Comparison of ENCODE assay signal across 17 cellular contexts in the genomic region with DNA sequence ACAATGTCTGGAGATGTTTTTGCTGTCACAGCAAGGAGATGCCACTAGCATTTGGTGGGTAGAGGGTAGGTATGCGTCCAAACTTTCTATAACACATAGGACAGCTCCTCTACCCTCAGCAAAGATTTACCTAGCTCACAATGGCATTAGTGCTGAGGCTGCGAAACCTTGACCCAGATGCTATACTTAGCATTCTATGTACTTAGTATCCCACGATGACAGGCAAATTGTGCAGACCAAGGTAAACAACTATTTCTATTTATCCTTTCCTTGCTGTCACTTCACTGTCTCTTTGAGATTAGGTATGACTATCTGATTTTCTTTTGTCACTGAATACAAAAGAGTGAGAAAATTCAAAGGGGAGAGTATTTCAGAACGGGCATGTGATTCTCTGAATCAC.
DNase-seq lines count a peak whose midpoint lies in the region; ATAC-seq, FAIRE-seq and TF ChIP-seq lines count a peak whose summit lies in the region.
"Had no signal": no experiment of that assay in that cellular context is flagged by ENCODE, and none has a peak within 500 bp of the region (broad histone marks: within the 10 kb centered on the region; RNA-seq: fewer than 3 reads in every experiment).

No MANE protein-coding gene starts in this region.

- no peak overlapping the region for H3K4ac ChIP-seq in H1 (replicated peaks; ENCODE audit: insufficient read length, low read depth, low read length)

- H2BK5ac ChIP-seq in H1 (ENCODE audit: low read depth, low read length) = no peak overlapping the region

- H4K5ac ChIP-seq in H1 (ENCODE audit: insufficient read length, low read depth, low read length) = no peak overlapping the region

- no peaks in the 10 kb centered on the region for H3K4me1 Mint-ChIP-seq in activated T-cell treated with anti-CD3 and anti-CD28 coated beads, Interleukin-2, amount 50 U/mL, for 4 hours (ENCODE audit: low read depth)
- H3K4me1 Mint-ChIP-seq: CD4-positive, alpha-beta memory T cell had no signal

- peaks cover 8% of the 10 kb centered on the region; the same call in 1 of the 2 replicates for H3K4me1 ChIP-seq in MM.1S (ENCODE audit: low read length)
- H3K4me1 ChIP-seq in H1 (replicated peaks in 1 of 4; ENCODE audit: control insufficient read depth in 3 of 4, insufficient read depth in 4 of 4, low read length in 3 of 4) = no peaks in the 10 kb centered on the region
- H3K4me1 ChIP-seq in HepG2 (ENCODE audit: insufficient read depth, low read length) = no peaks in the 10 kb centered on the region
- H3K4me1 ChIP-seq: BE2C, HAP-1 had no signal

- H3K4me2 ChIP-seq in MM.1S (ENCODE audit: low read depth, low read length) = peak overlapping the region; percentile 14
- no peak overlapping the region for H3K4me2 ChIP-seq in H1 (ENCODE audit: insufficient read depth in 1 of 2, low read depth in 2 of 2, low read length in 2 of 2)
- H3K4me2 ChIP-seq in HepG2 (ENCODE audit: low read depth, low read length) = no peak overlapping the region

- no peaks in the 10 kb centered on the region for H3F3A ChIP-seq in MM.1S (ENCODE audit: insufficient read depth, low read length)

- peaks cover 11% of the 10 kb centered on the region for H3K9me3 Mint-ChIP-seq in activated T-cell treated with anti-CD3 and anti-CD28 coated beads, Interleukin-2, amount 50 U/mL, for 4 hours

- FAIRE-seq in H1 (lab: Jason Lieb, UNC) = no peak
- FAIRE-seq in HepG2 (lab: Jason Lieb, UNC) = no peak
- FAIRE-seq: A204.1, GM12878, GM18507, HTR-8/SVneo had no signal

- no peak overlapping the region for H3K23ac ChIP-seq in H1 (ENCODE audit: insufficient read length)

- peak; percentile 71 for DNase-seq in MM.1S
- DNase-seq in H1 (ENCODE audit: low read depth in 1 of 2, low spot score in 2 of 2) = no peak
- no peak for DNase-seq in HepG2 (ENCODE audit: low spot score)
- DNase-seq in NCI-H2107 (lab: John Stamatoyannopoulos, UW) = no peak
- no peak for DNase-seq in NCI-H2081 treated with DMSO at 0.1 percent for 48 hours (lab: John Stamatoyannopoulos, UW)
- DNase-seq in activated T-cell treated with anti-CD3 and anti-CD28 coated beads, Interleukin-2, amount 50 U/mL, for 4 hours = no peak
- no peak for DNase-seq in NCI-H748 treated with DMSO at 0.1 percent for 48 hours (lab: John Stamatoyannopoulos, UW)
- DNase-seq: BE2C; CD4-positive, alpha-beta memory T cell; DMS79; GOT3 had no signal

- CTCF ChIA-PET in H1 (lab: Charles Lee; ENCODE audit: partially characterized antibody) (no interaction called here), HepG2 (lab: Yijun Ruan, JAX; ENCODE audit: low intra/inter-chr PET ratio, low total read pairs) (no interaction called here)

- H4K91ac ChIP-seq in H1 (replicated peaks; ENCODE audit: insufficient read length, low read length) = no peak overlapping the region

- H3K36me3 ChIP-seq in MM.1S (replicated peaks; ENCODE audit: insufficient read depth, low read length) (no peaks in the 10 kb centered on the region), H1 (ENCODE audit: control insufficient read depth in 2 of 4, insufficient read depth in 4 of 4, low read length in 3 of 4) (no peaks in the 10 kb centered on the region), HepG2 (replicated peaks in 1 of 2; ENCODE audit: control insufficient read depth in 1 of 2, insufficient read depth in 2 of 2, low read length in 2 of 2) (no peaks in the 10 kb centered on the region)
- H3K36me3 ChIP-seq: BE2C, HAP-1 had no signal

- peak overlapping the region; percentile 41 for H3K27ac ChIP-seq in MM.1S (ENCODE audit: low read length)
- H3K27ac ChIP-seq in H1 (ENCODE audit: low read depth, low read length) = no peak overlapping the region
- H3K27ac ChIP-seq in HepG2 (ENCODE audit: extremely low read length, insufficient read depth, low read length) = no peak overlapping the region
- H3K27ac ChIP-seq: C4-2B had no signal

- H2AFZ ChIP-seq in MM.1S (ENCODE audit: low read length) (0 out of 2 replicates have a peak overlapping the region, but pooled peaks have one; percentile 16), H1 (ENCODE audit: low read length) (no peak overlapping the region), HepG2 (ENCODE audit: low read length) (no peak overlapping the region)

- intact Hi-C loops in HepG2 (cut with micrococcal nuclease; ENCODE audit: unreplicated experiment) = no loop called here

- POLR2A ChIA-PET in H1 (lab: Charles Lee; ENCODE audit: partially characterized antibody) (no interaction called here), HepG2 (lab: Yijun Ruan, JAX) (no interaction called here)

- H3K27me3 ChIP-seq in MM.1S (replicated peaks; ENCODE audit: insufficient read depth, low read length) (no peaks in the 10 kb centered on the region), H1 (replicated peaks in 1 of 4; ENCODE audit: control insufficient read depth in 3 of 4, extremely low read depth in 1 of 4, insufficient read depth in 3 of 4, low read length in 3 of 4) (no peaks in the 10 kb centered on the region), HepG2 (ENCODE audit: control insufficient read depth in 1 of 2, insufficient read depth in 2 of 2, low read length in 2 of 2) (no peaks in the 10 kb centered on the region)
- H3K27me3 ChIP-seq: BE2C had no signal

- peak overlapping the region; percentile 37 for H3K4me3 ChIP-seq in MM.1S (ENCODE audit: low read length)
- H3K4me3 ChIP-seq in H1 (ENCODE audit: extremely low read depth in 1 of 4, insufficient read depth in 2 of 4, low read depth in 3 of 4, low read length in 4 of 4) = no peak overlapping the region
- no peak overlapping the region for H3K4me3 ChIP-seq in HepG2 (replicated peaks in 1 of 3; ENCODE audit: insufficient read depth in 1 of 3, low read depth in 2 of 3, low read length in 3 of 3)
- H3K4me3 ChIP-seq: GM12878, HAP-1 had no signal

- H3K79me2 ChIP-seq in MM.1S (ENCODE audit: low read length) (no peaks in the 10 kb centered on the region), H1 (ENCODE audit: control insufficient read depth in 1 of 2, insufficient read depth in 2 of 2, low read length in 2 of 2) (no peaks in the 10 kb centered on the region), HepG2 (ENCODE audit: insufficient read depth, low read length) (no peaks in the 10 kb centered on the region)

- H3K36me3 Mint-ChIP-seq in activated T-cell treated with anti-CD3 and anti-CD28 coated beads, Interleukin-2, amount 50 U/mL, for 4 hours (ENCODE audit: insufficient read depth) = no peaks in the 10 kb centered on the region
- H3K36me3 Mint-ChIP-seq: CD4-positive, alpha-beta memory T cell had no signal

- TF ChIP-seq EP300 in H1 (IDR thresholded peaks at IDR 0.05; ENCODE audit: borderline replicate concordance in 1 of 2, low read depth in 2 of 2, low read length in 2 of 2) = no peak
- TF ChIP-seq EP300 in HepG2 (IDR thresholded peaks at IDR 0.05; ENCODE audit: low read depth in 2 of 2, low read length in 2 of 2) = no peak
- no peak for TF ChIP-seq EP300 in HepG2 (CRISPR knock-in tag; IDR thresholded peaks at IDR 0.05; ENCODE audit: borderline replicate concordance)

- H3K4me3 Mint-ChIP-seq in activated T-cell treated with anti-CD3 and anti-CD28 coated beads, Interleukin-2, amount 50 U/mL, for 4 hours = no peak overlapping the region
- H3K4me3 Mint-ChIP-seq: CD4-positive, alpha-beta memory T cell had no signal

- no peak overlapping the region for H2BK15ac ChIP-seq in H1 (ENCODE audit: low read length)

- H2BK12ac ChIP-seq in H1 (ENCODE audit: low read depth, low read length) = no peak overlapping the region

- H4K8ac ChIP-seq in H1 (ENCODE audit: extremely low read depth, insufficient read depth, low read length) = no peak overlapping the region

- no peaks in the 10 kb centered on the region for H3K23me2 ChIP-seq in H1 (ENCODE audit: low read depth, low read length)

- no peaks in the 10 kb centered on the region for H3K27me3 Mint-ChIP-seq in activated T-cell treated with anti-CD3 and anti-CD28 coated beads, Interleukin-2, amount 50 U/mL, for 4 hours (ENCODE audit: low read depth)
- H3K27me3 Mint-ChIP-seq: CD4-positive, alpha-beta memory T cell had no signal

- H3K9me3 ChIP-seq in MM.1S (replicated peaks; ENCODE audit: insufficient read depth, low read length) (no peaks in the 10 kb centered on the region), H1 (ENCODE audit: insufficient read depth in 2 of 2, low read depth in 1 of 2, low read length in 1 of 2) (no peaks in the 10 kb centered on the region), HepG2 (ENCODE audit: low read length) (no peaks in the 10 kb centered on the region)
- H3K9me3 ChIP-seq: BE2C, HAP-1 had no signal

- H2BK120ac ChIP-seq in H1 (replicated peaks; ENCODE audit: low read depth, low read length) = no peak overlapping the region

- TF ChIP-seq CTCF in MM.1S (IDR thresholded peaks at IDR 0.05; ENCODE audit: low read length) (no peak), H1 (IDR thresholded peaks at IDR 0.05; ENCODE audit: control extremely low read depth in 1 of 3, insufficient read depth in 1 of 3, low read depth in 1 of 3, low read length in 3 of 3) (no peak), HepG2 (CRISPR knock-in tag; IDR thresholded peaks at IDR 0.05) (no peak)

- H3K14ac ChIP-seq in H1 (ENCODE audit: insufficient read length) = no peak overlapping the region

- BruUV-seq in HepG2 (replicated peaks; lab: Mats Ljungman, UMichigan) = no TSS peak

- TF ChIP-seq RAD21 in H1 (IDR thresholded peaks at IDR 0.05 in 1 of 2, conservative IDR thresholded peaks at IDR 0.05 in 1 of 2; ENCODE audit: low read depth in 2 of 2, low read length in 2 of 2) (no peak), HepG2 (CRISPR knock-in tag; IDR thresholded peaks at IDR 0.05) (no peak)

- no peak overlapping the region for H3K18ac ChIP-seq in H1 (ENCODE audit: extremely low read depth, low read length)

- ATAC-seq in HepG2 = no peak
- ATAC-seq in activated T-cell treated with anti-CD3 and anti-CD28 coated beads, Interleukin-2, amount 50 U/mL, for 4 hours = no peak
- ATAC-seq: GM12878 had no signal

- no peak overlapping the region for H2AK5ac ChIP-seq in H1 (ENCODE audit: low read depth, low read length)

- no peaks in the 10 kb centered on the region for H3K79me1 ChIP-seq in H1 (ENCODE audit: low read depth, low read length)

- no peaks in the 10 kb centered on the region for H3K9me2 ChIP-seq in MM.1S (replicated peaks; ENCODE audit: insufficient read depth, low read length)

- H3K9ac ChIP-seq in MM.1S (ENCODE audit: low read length) = no peak overlapping the region
- H3K9ac ChIP-seq in H1 (replicated peaks in 1 of 4; ENCODE audit: extremely low read depth in 1 of 4, low read depth in 3 of 4, low read length in 3 of 4) = peak overlapping the region in 1 of 4 experiments; percentile 34; a peak in 1 of 7 replicates
- H3K9ac ChIP-seq in HepG2 (ENCODE audit: insufficient read depth, low read depth, low read length) = no peak overlapping the region

- no peak overlapping the region for H3K56ac ChIP-seq in H1 (replicated peaks; ENCODE audit: insufficient read length, low read depth, low read length)

- TF ChIP-seq POLR2A in H1 (IDR thresholded peaks at IDR 0.05; ENCODE audit: control extremely low read depth in 1 of 2, low read depth in 2 of 2, low read length in 2 of 2) (no peak), HepG2 (IDR thresholded peaks at IDR 0.05; ENCODE audit: insufficient read depth in 1 of 2, low read depth in 2 of 2, low read length in 2 of 2) (no peak)

- H4K20me1 ChIP-seq in MM.1S (ENCODE audit: insufficient read depth, low read length) = no peaks in the 10 kb centered on the region
- no peaks in the 10 kb centered on the region for H4K20me1 ChIP-seq in H1 (replicated peaks in 1 of 2; ENCODE audit: control insufficient read depth in 1 of 2, insufficient read depth in 2 of 2, low read length in 2 of 2)
- H4K20me1 ChIP-seq in HepG2 (ENCODE audit: insufficient read depth, low read length) = no peaks in the 10 kb centered on the region

- 87% methylated on average over 4 of the region's 4 CpGs; no CpG with 5 or more reads in 1 of the 2 experiments for WGBS in H1 (ENCODE audit: extremely low coverage in 1 of 2, insufficient coverage in 1 of 2, insufficient read length in 1 of 2, insufficient replicate concordance in 2 of 2, low coverage in 1 of 2, low lambda C conversion rate in 2 of 2, missing lambda C conversion rate in 1 of 2), 2 experiments
- WGBS in HepG2 (ENCODE audit: low lambda C conversion rate) = 0% methylated on average over 4 of the region's 4 CpGs

- H2BK20ac ChIP-seq in H1 (ENCODE audit: low read length) = no peak overlapping the region

- in situ Hi-C loops in HepG2 (cut with HindIII; ENCODE audit: extremely low pct_ligation_motif_present, low pct_unique_long_range_greater_than_20kb) = no loop called here
